Comparison of ENCODE assay signal across 37 cellular contexts in the genomic region with DNA sequence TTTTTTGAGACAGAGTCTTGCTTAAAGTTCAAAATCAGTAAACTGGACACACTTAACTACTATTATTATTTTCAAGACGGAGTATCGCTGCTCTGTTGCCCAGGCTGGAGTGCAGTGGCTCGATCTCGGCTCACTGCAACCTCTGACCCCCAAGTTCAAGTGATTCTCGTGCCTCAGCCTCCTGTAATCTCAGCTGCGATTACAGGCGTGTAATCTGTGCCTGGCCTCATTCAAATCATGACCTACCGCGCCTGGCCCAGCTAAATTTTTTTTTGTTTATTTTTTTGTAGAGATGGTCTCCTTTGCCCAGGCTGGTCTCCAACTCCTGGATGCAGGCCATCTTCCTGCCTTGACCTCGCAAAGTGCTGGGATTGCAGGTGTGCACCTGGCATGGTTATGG. TPM values are rescaled to one million over a fixed set of nuclear protein-coding genes. Genes with fewer than 3 reads are reported as not detected.
A peak's percentile ranks its signal among the peaks of the same experiment; 100 is the strongest.
DNase-seq lines count a peak whose midpoint lies in the region; ATAC-seq, FAIRE-seq and TF ChIP-seq lines count a peak whose summit lies in the region.
"Had no signal": no experiment of that assay in that cellular context is flagged by ENCODE, and none has a peak within 500 bp of the region (broad histone marks: within the 10 kb centered on the region; RNA-seq: fewer than 3 reads in every experiment).

No MANE protein-coding gene starts in this region.

- 11% methylated on average over 10 of the region's 10 CpGs for WGBS in K562 (ENCODE audit: insufficient coverage, low coverage, missing lambda C conversion rate)

- H3K27me3 ChIP-seq in K562 (ENCODE audit: control insufficient read depth in 2 of 2, insufficient read depth in 2 of 2, low read length in 2 of 2) = no peaks in the 10 kb centered on the region; a peak in 1 of 5 replicates
- H3K27me3 ChIP-seq: BE2C; BLaER1; BLaER1 treated with 17β-estradiol and CSF1 and Interleukin-3, amounts not matched to agents 10 nM and 100 nM had no signal

- no peak overlapping the region for H3K27ac ChIP-seq in K562 (ENCODE audit: extremely low read depth, low read depth, low read length)
- H3K27ac ChIP-seq: 22Rv1; A549; BLaER1; BLaER1 treated with 17β-estradiol and CSF1 and Interleukin-3, amounts not matched to agents 10 nM and 100 nM; C4-2B had no signal

- in situ Hi-C loops in K562 (cut with MboI) = no loop called here

- POLR2A ChIA-PET in K562 (lab: Yijun Ruan, JAX) = interaction anchor here (0.6 kb wide), 1 partner anchor 1140 kb away, joined by 3 read pairs; no protein-coding TSS in a partner anchor
- POLR2A ChIA-PET in activated CD4-positive, alpha-beta T cell treated with anti-CD3 and anti-CD28 coated beads, Interleukin-2, amount 10 ng/mL, durations not matched to agents 7 days and 5 days (lab: Charles Lee) = no interaction called here

- CTCF ChIA-PET in activated CD8-positive, alpha-beta memory T cell treated with anti-CD3 and anti-CD28 coated beads, Interleukin-2, amount 10 ng/mL, durations not matched to agents 7 days and 5 days (lab: Charles Lee) = no interaction called here
- CTCF ChIA-PET in K562 (lab: Yijun Ruan, JAX; ENCODE audit: low intra/inter-chr PET ratio) = no interaction called here
- CTCF ChIA-PET in activated CD4-positive, alpha-beta T cell treated with anti-CD3 and anti-CD28 coated beads, Interleukin-2, amount 10 ng/mL, durations not matched to agents 7 days and 5 days (lab: Charles Lee) = no interaction called here

- H3K9me3 Mint-ChIP-seq in activated CD8-positive, alpha-beta memory T cell treated with anti-CD3 and anti-CD28 coated beads, Interleukin-2, amount 10 ng/mL, durations not matched to agents 7 days and 5 days (ENCODE audit: low read depth) = peaks cover 19% of the 10 kb centered on the region
- peaks cover 19% of the 10 kb centered on the region for H3K9me3 Mint-ChIP-seq in activated CD4-positive, alpha-beta T cell treated with anti-CD3 and anti-CD28 coated beads, Interleukin-2, amount 10 ng/mL, durations not matched to agents 7 days and 5 days
- H3K9me3 Mint-ChIP-seq in activated T-cell treated with anti-CD3 and anti-CD28 coated beads, Interleukin-2, amount 50 U/mL, for 24 hours = peaks cover 14% of the 10 kb centered on the region

- no peaks in the 10 kb centered on the region for H3K4me1 ChIP-seq in K562 (replicated peaks in 1 of 2; ENCODE audit: control insufficient read depth in 2 of 2, insufficient read depth in 2 of 2, low read length in 2 of 2)
- H3K4me1 ChIP-seq: A549; BE2C; BLaER1; BLaER1 treated with 17β-estradiol and CSF1 and Interleukin-3, amounts not matched to agents 10 nM and 100 nM; Caco-2 had no signal

- TF ChIP-seq RAD21 in K562 (CRISPR knock-in tag; conservative IDR thresholded peaks at IDR 0.05 in 1 of 2, IDR thresholded peaks at IDR 0.05 in 1 of 2) = no peak

- no peak for FAIRE-seq in K562 (lab: Jason Lieb, UNC)
- FAIRE-seq: A204.1, A549, D721Med had no signal

- H3K27ac Mint-ChIP-seq in activated CD8-positive, alpha-beta memory T cell treated with anti-CD3 and anti-CD28 coated beads, Interleukin-2, amount 10 ng/mL, durations not matched to agents 7 days and 5 days = no peak overlapping the region
- no peak overlapping the region for H3K27ac Mint-ChIP-seq in activated CD4-positive, alpha-beta T cell treated with anti-CD3 and anti-CD28 coated beads, Interleukin-2, amount 10 ng/mL, durations not matched to agents 7 days and 5 days
- H3K27ac Mint-ChIP-seq in activated T-cell treated with anti-CD3 and anti-CD28 coated beads, Interleukin-2, amount 50 U/mL, for 24 hours = no peak overlapping the region
- H3K27ac Mint-ChIP-seq: B cell; CD14-positive monocyte; CD4-positive, alpha-beta memory T cell; CD4-positive, alpha-beta T cell; CD4-positive, CD25-positive, alpha-beta regulatory T cell; CD8-positive, alpha-beta memory T cell; CD8-positive, alpha-beta T cell had no signal

- intact Hi-C loops in K562 (cut with micrococcal nuclease) (no loop called here), posterior vena cava (cut with DNase I) (no loop called here)

- TF ChIP-seq EP300 in K562 (IDR thresholded peaks at IDR 0.05; ENCODE audit: low read length) = no peak

- peaks cover 23% of the 10 kb centered on the region for H3K36me3 Mint-ChIP-seq in activated CD8-positive, alpha-beta memory T cell treated with anti-CD3 and anti-CD28 coated beads, Interleukin-2, amount 10 ng/mL, durations not matched to agents 7 days and 5 days
- peaks cover 23% of the 10 kb centered on the region for H3K36me3 Mint-ChIP-seq in activated CD4-positive, alpha-beta T cell treated with anti-CD3 and anti-CD28 coated beads, Interleukin-2, amount 10 ng/mL, durations not matched to agents 7 days and 5 days (ENCODE audit: low read depth)
- peaks cover 28% of the 10 kb centered on the region for H3K36me3 Mint-ChIP-seq in activated T-cell treated with anti-CD3 and anti-CD28 coated beads, Interleukin-2, amount 50 U/mL, for 24 hours (ENCODE audit: low read depth)

- H3K9me3 ChIP-seq in K562 (replicated peaks; ENCODE audit: control insufficient read depth, insufficient read depth, low read depth, low read length) = no peaks in the 10 kb centered on the region
- H3K9me3 ChIP-seq: BE2C, Caco-2 had no signal

- no peak overlapping the region for H3K4me3 Mint-ChIP-seq in activated CD8-positive, alpha-beta memory T cell treated with anti-CD3 and anti-CD28 coated beads, Interleukin-2, amount 10 ng/mL, durations not matched to agents 7 days and 5 days
- no peak overlapping the region for H3K4me3 Mint-ChIP-seq in activated CD4-positive, alpha-beta T cell treated with anti-CD3 and anti-CD28 coated beads, Interleukin-2, amount 10 ng/mL, durations not matched to agents 7 days and 5 days
- no peak overlapping the region for H3K4me3 Mint-ChIP-seq in activated T-cell treated with anti-CD3 and anti-CD28 coated beads, Interleukin-2, amount 50 U/mL, for 24 hours
- H3K4me3 Mint-ChIP-seq: B cell; CD14-positive monocyte; CD4-positive, alpha-beta memory T cell; CD4-positive, alpha-beta T cell; CD4-positive, CD25-positive, alpha-beta regulatory T cell; CD8-positive, alpha-beta memory T cell; CD8-positive, alpha-beta T cell had no signal

- H3K9me1 ChIP-seq in K562 (ENCODE audit: control insufficient read depth, insufficient read depth, low read length) = no peaks in the 10 kb centered on the region

- H3K4me3 ChIP-seq in K562 = no peak overlapping the region
- H3K4me3 ChIP-seq: A549; BLaER1; BLaER1 treated with 17β-estradiol and CSF1 and Interleukin-3, amounts not matched to agents 10 nM and 100 nM had no signal

- H3K27me3 Mint-ChIP-seq in activated CD8-positive, alpha-beta memory T cell treated with anti-CD3 and anti-CD28 coated beads, Interleukin-2, amount 10 ng/mL, durations not matched to agents 7 days and 5 days = no peaks in the 10 kb centered on the region
- no peaks in the 10 kb centered on the region for H3K27me3 Mint-ChIP-seq in activated CD4-positive, alpha-beta T cell treated with anti-CD3 and anti-CD28 coated beads, Interleukin-2, amount 10 ng/mL, durations not matched to agents 7 days and 5 days
- no peaks in the 10 kb centered on the region for H3K27me3 Mint-ChIP-seq in activated T-cell treated with anti-CD3 and anti-CD28 coated beads, Interleukin-2, amount 50 U/mL, for 24 hours
- H3K27me3 Mint-ChIP-seq: B cell; CD4-positive, alpha-beta memory T cell; CD4-positive, alpha-beta T cell; CD4-positive, CD25-positive, alpha-beta regulatory T cell; CD8-positive, alpha-beta memory T cell had no signal

- BruUV-seq in K562 (replicated peaks; lab: Mats Ljungman, UMichigan) = no TSS peak

- no peaks in the 10 kb centered on the region for H3K79me2 ChIP-seq in K562 (ENCODE audit: control insufficient read depth, insufficient read depth, low read length)

- no peak for TF ChIP-seq POLR2A in K562 (conservative IDR thresholded peaks at IDR 0.05)

- ATAC-seq in activated CD8-positive, alpha-beta memory T cell treated with anti-CD3 and anti-CD28 coated beads, Interleukin-2, amount 10 ng/mL, durations not matched to agents 7 days and 5 days = no peak
- ATAC-seq in K562 = no peak
- ATAC-seq: A549; CD8-positive, alpha-beta T cell had no signal

- no peaks in the 10 kb centered on the region for H3K4me1 Mint-ChIP-seq in activated CD8-positive, alpha-beta memory T cell treated with anti-CD3 and anti-CD28 coated beads, Interleukin-2, amount 10 ng/mL, durations not matched to agents 7 days and 5 days
- H3K4me1 Mint-ChIP-seq in activated CD4-positive, alpha-beta T cell treated with anti-CD3 and anti-CD28 coated beads, Interleukin-2, amount 10 ng/mL, durations not matched to agents 7 days and 5 days = no peaks in the 10 kb centered on the region
- no peaks in the 10 kb centered on the region for H3K4me1 Mint-ChIP-seq in activated T-cell treated with anti-CD3 and anti-CD28 coated beads, Interleukin-2, amount 50 U/mL, for 24 hours (ENCODE audit: low read depth)
- H3K4me1 Mint-ChIP-seq: B cell, CD14-positive monocyte had no signal

- H4K20me1 ChIP-seq in K562 (replicated peaks; ENCODE audit: control insufficient read depth, insufficient read depth, low read length) = no peaks in the 10 kb centered on the region
- H4K20me1 ChIP-seq: BLaER1; BLaER1 treated with 17β-estradiol and CSF1 and Interleukin-3, amounts not matched to agents 10 nM and 100 nM had no signal

- H3K36me3 ChIP-seq in K562 (ENCODE audit: control insufficient read depth, insufficient read depth, low read length) = no peaks in the 10 kb centered on the region
- H3K36me3 ChIP-seq: BE2C had no signal

- peak; percentile 11 for DNase-seq in activated CD8-positive, alpha-beta memory T cell treated with anti-CD3 and anti-CD28 coated beads for 24 hours
- no peak for DNase-seq in activated CD8-positive, alpha-beta memory T cell treated with anti-CD3 and anti-CD28 coated beads, Interleukin-2, amount 50 U/mL, for 4 hours
- peak; percentile 18 for DNase-seq in activated CD8-positive, alpha-beta memory T cell treated with anti-CD3 and anti-CD28 coated beads, Interleukin-2, amount 50 U/mL, for 48 hours
- no peak for DNase-seq in activated CD8-positive, alpha-beta memory T cell treated with anti-CD3 and anti-CD28 coated beads, Interleukin-2, amount 10 ng/mL, durations not matched to agents 7 days and 5 days
- no peak for DNase-seq in K562 (ENCODE audit: extremely low read depth in 1 of 4, low spot score in 3 of 4)
- DNase-seq in posterior vena cava (ENCODE audit: low spot score) = peak; percentile 32
- no peak for DNase-seq in activated CD4-positive, alpha-beta T cell treated with anti-CD3 and anti-CD28 coated beads, Interleukin-2, amount 10 ng/mL, durations not matched to agents 7 days and 5 days
- no peak for DNase-seq in activated T-cell treated with anti-CD3 and anti-CD28 coated beads, Interleukin-2, amount 50 U/mL, for 24 hours
- DNase-seq: 8988T; ACHN; AML-193; BE2C; C1 segment of cervical spinal cord; Caco-2; Calu3; CD4-positive, alpha-beta memory T cell; CD4-positive, alpha-beta T cell; CD4-positive, CD25-positive, alpha-beta regulatory T cell; CD8-positive, alpha-beta memory T cell; CD8-positive, alpha-beta T cell; COR-L47; DMS 273 treated with DMSO at 0.1 percent for 48 hours; DMS153; DMS53; DMS79; DMS79 treated with DMSO at 0.1 percent for 48 hours; DND-41; EL had no signal

- no peak overlapping the region for H3K4me2 ChIP-seq in K562 (ENCODE audit: insufficient read depth, low read length)
- H3K4me2 ChIP-seq: A549; BLaER1; BLaER1 treated with 17β-estradiol and CSF1 and Interleukin-3, amounts not matched to agents 10 nM and 100 nM had no signal

- no peak for TF ChIP-seq CTCF in K562 (IDR thresholded peaks at IDR 0.05 in 2 of 3, conservative IDR thresholded peaks at IDR 0.05 in 1 of 3; ENCODE audit: insufficient read depth in 2 of 3, low read depth in 1 of 3, low read length in 3 of 3)

- H2AFZ ChIP-seq in K562 (ENCODE audit: low read depth, low read length) = no peak overlapping the region

- H3K9ac ChIP-seq in K562 (ENCODE audit: insufficient read depth in 1 of 2, low read depth in 2 of 2, low read length in 2 of 2) = no peak overlapping the region
- H3K9ac ChIP-seq: BLaER1; BLaER1 treated with 17β-estradiol and CSF1 and Interleukin-3, amounts not matched to agents 10 nM and 100 nM had no signal

RNA-seq across cellular contexts. Expression of a gene that starts 23.0 kb away (rescaled TPM):
- 10 to 100 TPM; 75.0 to 93.7 TPM for total RNA-seq in activated CD8-positive, alpha-beta memory T cell treated with anti-CD3 and anti-CD28 coated beads, Interleukin-2, amount 10 ng/mL, durations not matched to agents 7 days and 5 days
- 25.4 and 44.7 TPM in 2 replicates for total RNA-seq in K562 (2011; cell fraction: chromatin; rRNA removed; ENCODE audit: low replicate concordance)
- total RNA-seq in K562 (2011; cell fraction: nucleolus; rRNA removed) = 19.6 and 22.2 TPM in 2 replicates
- 33.1 and 41.5 TPM in 2 replicates for total RNA-seq in K562 (2011; cell fraction: nucleoplasm; rRNA removed)
- total RNA-seq in K562 (2014; rRNA removed) (9.5 and 10.6 TPM in 2 replicates), K562 (2014; rRNA removed; fragmentation: Illumina TruSeq; extraction: Trizol) (19.3 and 19.8 TPM in 2 replicates), K562 (2015; rRNA removed; fragmentation: Illumina TruSeq; extraction: Trizol) (14.6 and 14.7 TPM in 2 replicates), K562 (2021) (13.1 and 17.5 TPM in 2 replicates), posterior vena cava (1 to 10 TPM; 6.3 to 8.2 TPM)
- polyA plus RNA-seq in K562 (2011; rRNA removed) (14.9 and 20.3 TPM in 2 replicates), K562 (2014; fragmentation: Illumina TruSeq; extraction: Trizol) (10.6 and 11.1 TPM in 2 replicates), K562 (2014; fragmentation: Nextera tagmentation; extraction: Ambion mirVana) (10 to 100 TPM in 1 of 2 experiments, 1 to 10 TPM in 1; 9.6 to 11.8 TPM), K562 (2014; rRNA removed) (8.6 and 12.4 TPM in 2 replicates)
- polyA plus RNA-seq in K562 (2011; cell fraction: cytosol; rRNA removed) = 4.6 and 7.6 TPM in 2 replicates
- 6.4 and 7.7 TPM in 2 replicates for polyA plus RNA-seq in K562 (2011; cell fraction: nucleus; rRNA removed)
- polyA plus RNA-seq in K562 (2012) = 7.0 and 7.5 TPM in 2 replicates
- 28.3 and 34.7 TPM in 2 replicates for polyA minus RNA-seq in K562 (2011; rRNA and poly(A)+ RNA removed)
- 7.5 and 7.6 TPM in 2 replicates for polyA minus RNA-seq in K562 (2011; cell fraction: cytosol; rRNA and poly(A)+ RNA removed)
- polyA minus RNA-seq in K562 (2011; cell fraction: nucleus; rRNA and poly(A)+ RNA removed) = 4.4 and 9.1 TPM in 2 replicates
- total RNA-seq in activated CD4-positive, alpha-beta T cell treated with anti-CD3 and anti-CD28 coated beads, Interleukin-2, amount 10 ng/mL, durations not matched to agents 7 days and 5 days = 10 to 100 TPM; 96.3 to 97.2 TPM

RNA-seq across cellular contexts. Expression of a gene that starts 28.2 kb away (rescaled TPM):
- total RNA-seq in activated CD8-positive, alpha-beta memory T cell treated with anti-CD3 and anti-CD28 coated beads, Interleukin-2, amount 10 ng/mL, durations not matched to agents 7 days and 5 days = 100 to 1,000 TPM; 114 to 131 TPM
- total RNA-seq in K562 (2011; cell fraction: chromatin; rRNA removed; ENCODE audit: low replicate concordance) = 206 and 610 TPM in 2 replicates
- total RNA-seq in K562 (2011; cell fraction: nucleolus; rRNA removed) = 371 and 377 TPM in 2 replicates
- total RNA-seq in K562 (2011; cell fraction: nucleoplasm; rRNA removed) = 207 and 218 TPM in 2 replicates
- 32.5 and 41.6 TPM in 2 replicates for total RNA-seq in K562 (2014; rRNA removed)
- 20.1 and 21.6 TPM in 2 replicates for total RNA-seq in K562 (2014; rRNA removed; fragmentation: Illumina TruSeq; extraction: Trizol)
- total RNA-seq in K562 (2015; rRNA removed; fragmentation: Illumina TruSeq; extraction: Trizol) = 19.6 and 21.8 TPM in 2 replicates
- 68.0 and 83.8 TPM in 2 replicates for total RNA-seq in K562 (2021)
- polyA plus RNA-seq in K562 (2011; rRNA removed) = 23.1 and 45.6 TPM in 2 replicates
- polyA plus RNA-seq in K562 (2011; cell fraction: cytosol; rRNA removed) = 27.8 and 39.0 TPM in 2 replicates
- 418 and 536 TPM in 2 replicates for polyA plus RNA-seq in K562 (2011; cell fraction: nucleus; rRNA removed)
- polyA plus RNA-seq in K562 (2012) = 43.7 and 80.1 TPM in 2 replicates
- 27.9 and 46.9 TPM in 2 replicates for polyA plus RNA-seq in K562 (2014; fragmentation: Illumina TruSeq; extraction: Trizol)
- polyA plus RNA-seq in K562 (2014; fragmentation: Nextera tagmentation; extraction: Ambion mirVana) = 1 to 10 TPM in 1 of 2 experiments, under 1 TPM in 1; 0.90 to 1.8 TPM
- polyA plus RNA-seq in K562 (2014; rRNA removed) = 49.2 and 58.9 TPM in 2 replicates
- 35.7 and 39.3 TPM in 2 replicates for polyA minus RNA-seq in K562 (2011; rRNA and poly(A)+ RNA removed)
- 32.4 and 39.3 TPM in 2 replicates for polyA minus RNA-seq in K562 (2011; cell fraction: cytosol; rRNA and poly(A)+ RNA removed)
- 107 and 134 TPM in 2 replicates for polyA minus RNA-seq in K562 (2011; cell fraction: nucleus; rRNA and poly(A)+ RNA removed)
- total RNA-seq in posterior vena cava = 10 to 100 TPM; 33.1 to 33.3 TPM
- total RNA-seq in activated CD4-positive, alpha-beta T cell treated with anti-CD3 and anti-CD28 coated beads, Interleukin-2, amount 10 ng/mL, durations not matched to agents 7 days and 5 days = 100 to 1,000 TPM in 1 of 2 experiments, 10 to 100 TPM in 1; 90.1 to 105 TPM

RNA-seq across cellular contexts. Expression of a gene that starts 41.2 kb away (rescaled TPM):
- 1 to 10 TPM; 5.6 to 6.9 TPM for total RNA-seq in activated CD8-positive, alpha-beta memory T cell treated with anti-CD3 and anti-CD28 coated beads, Interleukin-2, amount 10 ng/mL, durations not matched to agents 7 days and 5 days
- 5.8 and 18.8 TPM in 2 replicates for total RNA-seq in K562 (2011; cell fraction: chromatin; rRNA removed; ENCODE audit: low replicate concordance)
- total RNA-seq in K562 (2011; cell fraction: nucleolus; rRNA removed) = 4.7 and 6.4 TPM in 2 replicates
- 5.5 and 6.6 TPM in 2 replicates for total RNA-seq in K562 (2011; cell fraction: nucleoplasm; rRNA removed)
- 1.9 and 2.6 TPM in 2 replicates for total RNA-seq in K562 (2014; rRNA removed)
- 6.4 and 7.4 TPM in 2 replicates for total RNA-seq in K562 (2014; rRNA removed; fragmentation: Illumina TruSeq; extraction: Trizol)
- total RNA-seq in K562 (2015; rRNA removed; fragmentation: Illumina TruSeq; extraction: Trizol) = 4.8 and 4.9 TPM in 2 replicates
- total RNA-seq in K562 (2021) = 2.6 and 2.9 TPM in 2 replicates
- polyA plus RNA-seq in K562 (2011; rRNA removed) = 3.6 and 5.6 TPM in 2 replicates
- 0.61 and 1.3 TPM in 2 replicates for polyA plus RNA-seq in K562 (2011; cell fraction: cytosol; rRNA removed)
- polyA plus RNA-seq in K562 (2011; cell fraction: nucleus; rRNA removed) = 1.1 and 1.2 TPM in 2 replicates
- polyA plus RNA-seq in K562 (2012) = 2.3 and 3.6 TPM in 2 replicates
- polyA plus RNA-seq in K562 (2014; fragmentation: Illumina TruSeq; extraction: Trizol) = 3.5 and 4.0 TPM in 2 replicates
- 1 to 10 TPM; 2.6 to 7.0 TPM for polyA plus RNA-seq in K562 (2014; fragmentation: Nextera tagmentation; extraction: Ambion mirVana)
- polyA plus RNA-seq in K562 (2014; rRNA removed) = 2.2 and 2.4 TPM in 2 replicates
- 7.7 and 8.9 TPM in 2 replicates for polyA minus RNA-seq in K562 (2011; rRNA and poly(A)+ RNA removed)
- 2.8 TPM in 2 replicates for polyA minus RNA-seq in K562 (2011; cell fraction: cytosol; rRNA and poly(A)+ RNA removed)
- polyA minus RNA-seq in K562 (2011; cell fraction: nucleus; rRNA and poly(A)+ RNA removed) = 1.5 and 2.6 TPM in 2 replicates
- total RNA-seq in posterior vena cava = 1 to 10 TPM; 5.0 to 6.4 TPM
- 1 to 10 TPM; 7.9 to 8.9 TPM for total RNA-seq in activated CD4-positive, alpha-beta T cell treated with anti-CD3 and anti-CD28 coated beads, Interleukin-2, amount 10 ng/mL, durations not matched to agents 7 days and 5 days

RNA-seq across cellular contexts. Expression of a gene that starts 48.2 kb away (rescaled TPM):
- 100 to 1,000 TPM; 110 to 111 TPM for total RNA-seq in activated CD8-positive, alpha-beta memory T cell treated with anti-CD3 and anti-CD28 coated beads, Interleukin-2, amount 10 ng/mL, durations not matched to agents 7 days and 5 days
- total RNA-seq in K562 (2011; cell fraction: chromatin; rRNA removed; ENCODE audit: low replicate concordance) = 36.6 and 78.6 TPM in 2 replicates
- total RNA-seq in K562 (2011; cell fraction: nucleolus; rRNA removed) = 26.7 and 27.8 TPM in 2 replicates
- total RNA-seq in K562 (2011; cell fraction: nucleoplasm; rRNA removed) = 17.3 and 24.6 TPM in 2 replicates
- total RNA-seq in K562 (2014; rRNA removed) (9.9 and 12.6 TPM in 2 replicates), K562 (2014; rRNA removed; fragmentation: Illumina TruSeq; extraction: Trizol) (2.2 and 3.9 TPM in 2 replicates), K562 (2015; rRNA removed; fragmentation: Illumina TruSeq; extraction: Trizol) (3.2 and 3.3 TPM in 2 replicates), K562 (2021) (13.5 and 15.8 TPM in 2 replicates), posterior vena cava (10 to 100 TPM in 1 of 2 donors, 1 to 10 TPM in 1; 8.3 to 11.4 TPM)
- polyA plus RNA-seq in K562 (2011; rRNA removed) (2.9 and 5.1 TPM in 2 replicates), K562 (2014; fragmentation: Illumina TruSeq; extraction: Trizol) (5.4 and 6.3 TPM in 2 replicates), K562 (2014; fragmentation: Nextera tagmentation; extraction: Ambion mirVana) (under 1 TPM; 0.14 to 0.38 TPM), K562 (2014; rRNA removed) (6.8 and 12.5 TPM in 2 replicates)
- 2.3 and 3.5 TPM in 2 replicates for polyA plus RNA-seq in K562 (2011; cell fraction: cytosol; rRNA removed)
- 27.3 and 36.6 TPM in 2 replicates for polyA plus RNA-seq in K562 (2011; cell fraction: nucleus; rRNA removed)
- 8.7 and 16.6 TPM in 2 replicates for polyA plus RNA-seq in K562 (2012)
- 5.1 and 5.4 TPM in 2 replicates for polyA minus RNA-seq in K562 (2011; rRNA and poly(A)+ RNA removed)
- polyA minus RNA-seq in K562 (2011; cell fraction: cytosol; rRNA and poly(A)+ RNA removed) = 3.7 and 6.4 TPM in 2 replicates
- polyA minus RNA-seq in K562 (2011; cell fraction: nucleus; rRNA and poly(A)+ RNA removed) = 6.6 and 8.1 TPM in 2 replicates
- 100 to 1,000 TPM; 101 to 111 TPM for total RNA-seq in activated CD4-positive, alpha-beta T cell treated with anti-CD3 and anti-CD28 coated beads, Interleukin-2, amount 10 ng/mL, durations not matched to agents 7 days and 5 days

Comparison
In these comparisons a context has a peak if more than half of its experiments do, and no peak if none do; other contexts are left out.
1. DNase-seq: peak in activated CD8-positive, alpha-beta memory T cell treated with anti-CD3 and anti-CD28 coated beads for 24 hours (single experiment), activated CD8-positive, alpha-beta memory T cell treated with anti-CD3 and anti-CD28 coated beads, Interleukin-2, amount 50 U/mL, for 48 hours (single experiment) and posterior vena cava (single experiment); none in activated CD8-positive, alpha-beta memory T cell treated with anti-CD3 and anti-CD28 coated beads, Interleukin-2, amount 50 U/mL, for 4 hours (single experiment), activated CD8-positive, alpha-beta memory T cell treated with anti-CD3 and anti-CD28 coated beads, Interleukin-2, amount 10 ng/mL, durations not matched to agents 7 days and 5 days (single experiment), K562 (0 of 4), activated CD4-positive, alpha-beta T cell treated with anti-CD3 and anti-CD28 coated beads, Interleukin-2, amount 10 ng/mL, durations not matched to agents 7 days and 5 days (single experiment) and activated T-cell treated with anti-CD3 and anti-CD28 coated beads, Interleukin-2, amount 50 U/mL, for 24 hours (single experiment).